1 cellular context compared by ENCODE assay signal in the genomic region with DNA sequence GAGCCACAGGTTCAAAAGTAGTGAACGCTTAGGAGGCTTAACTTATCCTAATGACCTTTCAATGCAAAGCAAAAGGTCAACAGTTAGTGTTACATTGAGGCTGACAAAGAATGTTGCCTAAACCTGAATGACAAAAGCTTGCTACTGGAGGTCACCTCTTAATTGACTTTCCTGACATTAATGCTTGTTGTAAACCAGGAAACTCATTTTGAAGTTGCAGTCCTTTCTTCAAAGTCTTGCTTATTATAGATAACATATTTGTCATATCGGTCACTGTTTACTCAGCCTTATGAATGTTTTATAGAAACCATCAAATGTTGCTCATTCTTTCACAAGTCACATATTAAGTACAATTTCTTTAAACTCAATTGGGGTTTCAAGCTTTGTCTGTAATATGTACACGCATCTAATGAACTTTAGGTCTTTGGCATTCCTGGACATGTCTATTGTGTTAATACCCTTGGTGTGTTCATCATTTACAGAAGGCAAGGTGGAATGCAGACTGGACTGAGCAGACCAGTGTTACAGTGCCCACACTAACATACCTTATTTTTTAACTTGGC.
TF ChIP-seq lines count a peak whose summit lies in the region.

No MANE protein-coding gene starts in this region.

TF ChIP-seq in IMR-90, 13 proteins besides CTCF, POLR2A, EP300 and RAD21:
- no peak for TF ChIP-seq MAZ (IDR thresholded peaks at IDR 0.05; ENCODE audit: borderline replicate concordance, low read depth, low read length)
- TF ChIP-seq CEBPB (IDR thresholded peaks at IDR 0.05; ENCODE audit: low read depth, low read length), result 0 out of 2 replicates have a peak, but pooled peaks have one; percentile 13
